Comparison of ENCODE assay signal across 12 cellular contexts in the genomic region with DNA sequence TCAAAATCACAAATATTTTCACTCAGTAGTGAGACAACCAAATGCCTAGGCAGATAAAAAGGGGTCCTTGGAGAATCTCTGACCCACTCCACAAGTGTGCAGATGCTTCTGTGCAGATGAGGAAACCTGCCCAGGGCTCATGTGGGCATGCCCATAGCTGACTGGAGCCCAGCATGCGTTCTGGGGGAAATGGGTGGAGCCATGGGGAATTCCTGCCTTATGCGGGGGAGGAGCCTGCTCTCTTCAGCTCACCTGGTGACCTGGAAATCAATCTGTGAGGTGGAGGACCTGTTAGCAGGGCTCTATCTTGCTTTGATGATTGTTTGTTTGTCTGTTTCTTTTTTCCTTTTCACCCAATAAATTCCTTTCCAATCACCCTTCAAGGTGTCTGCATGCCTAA.
"Had no signal": no experiment of that assay in that cellular context is flagged by ENCODE, and none has a peak within 500 bp of the region (broad histone marks: within the 10 kb centered on the region; RNA-seq: fewer than 3 reads in every experiment).

No MANE protein-coding gene starts in this region.

- H3K27me3 Mint-ChIP-seq: stimulated activated naive CD8-positive, alpha-beta T cell treated with anti-CD3 and anti-CD28 coated beads, Interleukin-15, Interleukin-2, amounts not matched to agents 100 ng/mL and 50 ng/mL, for 24 hours had no signal

- H3K9me3 Mint-ChIP-seq: nephron; stimulated activated naive CD8-positive, alpha-beta T cell treated with anti-CD3 and anti-CD28 coated beads, Interleukin-15, Interleukin-2, amounts not matched to agents 100 ng/mL and 50 ng/mL, for 24 hours had no signal

- H3K4me1 ChIP-seq: prostate gland had no signal

- H3K27ac Mint-ChIP-seq: nephron; stimulated activated naive CD8-positive, alpha-beta T cell treated with anti-CD3 and anti-CD28 coated beads, Interleukin-15, Interleukin-2, amounts not matched to agents 100 ng/mL and 50 ng/mL, for 24 hours had no signal

- H3K36me3 ChIP-seq: adrenal gland, esophagus squamous epithelium, prostate gland, suprapubic skin had no signal

- H3K4me3 ChIP-seq: adrenal gland, esophagus squamous epithelium, prostate gland, suprapubic skin had no signal

- FAIRE-seq: islet of Langerhans had no signal

- H3K27ac ChIP-seq: adrenal gland, prostate gland, suprapubic skin had no signal

- DNase-seq: activated CD4-positive, alpha-beta T cell treated with anti-CD3 and anti-CD28 coated beads, Interleukin-2, amount 50 U/mL, for 4 hours; activated naive CD4-positive, alpha-beta T cell treated with Interleukin-2 at 50 U/mL for 16 hours; activated T-cell treated with anti-CD3 and anti-CD28 coated beads for 4 hours; adrenal gland; esophagus squamous epithelium; nucleus accumbens; trophoblast cell had no signal

- H3K9me3 ChIP-seq: adrenal gland, esophagus squamous epithelium, prostate gland, suprapubic skin had no signal

- H3K4me3 Mint-ChIP-seq: nephron; stimulated activated naive CD8-positive, alpha-beta T cell treated with anti-CD3 and anti-CD28 coated beads, Interleukin-15, Interleukin-2, amounts not matched to agents 100 ng/mL and 50 ng/mL, for 24 hours had no signal

- H3K27me3 ChIP-seq: adrenal gland, esophagus squamous epithelium, suprapubic skin had no signal
